20 cellular contexts compared by ENCODE assay signal in genomic region chr6:160302431-160303082, GRCh38. TPM values are rescaled to one million over a fixed set of nuclear protein-coding genes. Genes with fewer than 3 reads are reported as not detected.
"Had no signal": no experiment of that assay in that cellular context is flagged by ENCODE, and none has a peak within 500 bp of the region (broad histone marks: within the 10 kb centered on the region; RNA-seq: fewer than 3 reads in every experiment).

No MANE protein-coding gene starts in this region.

RNA-seq across cellular contexts. Expression of gene SLC22A2, which starts 43.9 kb away (rescaled TPM):
- total RNA-seq: activated CD4-positive, alpha-beta memory T cell treated with anti-CD3 and anti-CD28 coated beads for 36 hours; activated CD4-positive, alpha-beta T cell treated with anti-CD3 and anti-CD28 coated beads for 36 hours; activated CD4-positive, alpha-beta T cell treated with anti-CD3 and anti-CD28 coated beads, Interleukin-2, amount 10 ng/mL, durations not matched to agents 24 days and 14 days; activated CD8-positive, alpha-beta memory T cell treated with anti-CD3 and anti-CD28 coated beads for 36 hours; activated CD8-positive, alpha-beta memory T cell treated with anti-CD3 and anti-CD28 coated beads, Interleukin-2, amount 10 ng/mL, durations not matched to agents 7 days and 5 days; activated CD8-positive, alpha-beta T cell treated with anti-CD3 and anti-CD28 coated beads, Interleukin-2, amount 10 ng/mL, durations not matched to agents 7 days and 5 days; activated naive CD4-positive, alpha-beta T cell treated with anti-CD3 and anti-CD28 coated beads for 36 hours; activated naive CD8-positive, alpha-beta T cell treated with anti-CD3 and anti-CD28 coated beads for 36 hours; activated T-helper 1 cell treated with anti-CD3 and anti-CD28 coated beads, Interleukin-12 subunit alpha, Interleukin-12 subunit beta, Interleukin-2, Interleukin-4 antibody, amounts not matched to agents 30 ng/mL and 10 ng/mL and 1 ng/mL, durations not matched to agents 14 hours and 24 hours and 36 hours; activated T-helper 2 cell treated with anti-CD3 and anti-CD28 coated beads, Interferon-gamma antibody, Interleukin-2, Interleukin-4, amounts not matched to agents 10 μg/mL and 5 μg/mL and 100 μg/mL, durations not matched to agents 14 hours and 24 hours and 36 hours; adrenal gland; ascending aorta; bronchial epithelial cell; chondrocyte; dermis blood vessel endothelial cell; endothelial cell of umbilical vein; esophagus squamous epithelium; fibroblast of lung; glomerular endothelial cell; T-helper 1 cell treated with Interleukin-12 subunit alpha and Interleukin-12 subunit beta and Interleukin-4 antibody, amounts not matched to agents 30 ng/mL and 1 ng/mL, for 36 hours had no signal
- polyA plus RNA-seq: adrenal gland, endothelial cell of umbilical vein, fibroblast of lung had no signal

RNA-seq across cellular contexts. Expression of gene SLC22A3, which starts 45.6 kb away (rescaled TPM):
- total RNA-seq: activated CD4-positive, alpha-beta memory T cell treated with anti-CD3 and anti-CD28 coated beads for 36 hours; activated CD4-positive, alpha-beta T cell treated with anti-CD3 and anti-CD28 coated beads for 36 hours; activated CD4-positive, alpha-beta T cell treated with anti-CD3 and anti-CD28 coated beads, Interleukin-2, amount 10 ng/mL, durations not matched to agents 24 days and 14 days; activated CD8-positive, alpha-beta memory T cell treated with anti-CD3 and anti-CD28 coated beads for 36 hours; activated CD8-positive, alpha-beta memory T cell treated with anti-CD3 and anti-CD28 coated beads, Interleukin-2, amount 10 ng/mL, durations not matched to agents 7 days and 5 days; activated CD8-positive, alpha-beta T cell treated with anti-CD3 and anti-CD28 coated beads, Interleukin-2, amount 10 ng/mL, durations not matched to agents 7 days and 5 days; activated naive CD4-positive, alpha-beta T cell treated with anti-CD3 and anti-CD28 coated beads for 36 hours; activated naive CD8-positive, alpha-beta T cell treated with anti-CD3 and anti-CD28 coated beads for 36 hours; activated T-helper 1 cell treated with anti-CD3 and anti-CD28 coated beads, Interleukin-12 subunit alpha, Interleukin-12 subunit beta, Interleukin-2, Interleukin-4 antibody, amounts not matched to agents 30 ng/mL and 10 ng/mL and 1 ng/mL, durations not matched to agents 14 hours and 24 hours and 36 hours; activated T-helper 2 cell treated with anti-CD3 and anti-CD28 coated beads, Interferon-gamma antibody, Interleukin-2, Interleukin-4, amounts not matched to agents 10 μg/mL and 5 μg/mL and 100 μg/mL, durations not matched to agents 14 hours and 24 hours and 36 hours; endothelial cell of umbilical vein; T-helper 1 cell treated with Interleukin-12 subunit alpha and Interleukin-12 subunit beta and Interleukin-4 antibody, amounts not matched to agents 30 ng/mL and 1 ng/mL, for 36 hours had no signal
- polyA plus RNA-seq: endothelial cell of umbilical vein had no signal
